ENCODE assay signal across 1 cellular context in the genomic region with DNA sequence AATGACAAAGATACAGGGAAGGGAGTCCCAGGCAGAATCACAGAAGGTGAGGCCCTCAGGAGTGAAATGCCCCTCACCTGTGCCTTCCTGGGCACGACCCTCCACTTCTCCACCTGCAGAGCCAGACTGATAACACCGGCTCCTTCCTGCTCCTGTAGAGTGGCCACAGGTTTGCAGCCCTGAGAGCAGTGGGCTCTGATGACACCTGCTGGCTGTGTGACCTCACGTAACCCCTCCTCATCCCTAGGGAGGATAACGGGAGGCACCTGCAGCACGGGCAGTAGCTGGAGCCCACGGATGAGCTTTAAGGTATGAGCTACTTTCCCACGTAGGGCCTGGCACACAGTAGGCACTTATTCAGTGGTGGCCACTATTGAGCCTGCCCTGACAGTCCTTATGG.
TF ChIP-seq lines count a peak whose summit lies in the region.

No MANE protein-coding gene starts in this region.

TF ChIP-seq in HCT116, 20 proteins besides CTCF, POLR2A, EP300 and RAD21:
- TF ChIP-seq JUND (IDR thresholded peaks at IDR 0.05) (no peak), SRF (IDR thresholded peaks at IDR 0.05; ENCODE audit: low read depth) (no peak), EZH2 (IDR thresholded peaks at IDR 0.05) (no peak), ZNF274 (IDR thresholded peaks at IDR 0.05; ENCODE audit: low read depth, low read length) (no peak), FOSL1 (IDR thresholded peaks at IDR 0.05; ENCODE audit: low read depth) (no peak), YY1 (IDR thresholded peaks at IDR 0.05; ENCODE audit: extremely low read depth, insufficient replicate concordance, low read depth, low read length) (no peak), TCF7L2 (IDR thresholded peaks at IDR 0.05; ENCODE audit: borderline replicate concordance, extremely low read depth, insufficient read depth, insufficient read length) (no peak), EZH2phosphoT487 (IDR thresholded peaks at IDR 0.05; ENCODE audit: borderline replicate concordance) (no peak), ZFX (IDR thresholded peaks at IDR 0.05) (no peak), ELF1 (IDR thresholded peaks at IDR 0.05; ENCODE audit: borderline replicate concordance, low read depth) (no peak), CEBPB (IDR thresholded peaks at IDR 0.05; ENCODE audit: low read depth) (no peak)
- TF ChIP-seq, protein P1, sequence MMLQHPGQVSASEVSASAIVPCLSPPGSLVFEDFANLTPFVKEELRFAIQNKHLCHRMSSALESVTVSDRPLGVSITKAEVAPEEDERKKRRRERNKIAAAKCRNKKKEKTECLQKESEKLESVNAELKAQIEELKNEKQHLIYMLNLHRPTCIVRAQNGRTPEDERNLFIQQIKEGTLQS (IDR thresholded peaks at IDR 0.05) = no peak
- TF ChIP-seq, protein P2, sequence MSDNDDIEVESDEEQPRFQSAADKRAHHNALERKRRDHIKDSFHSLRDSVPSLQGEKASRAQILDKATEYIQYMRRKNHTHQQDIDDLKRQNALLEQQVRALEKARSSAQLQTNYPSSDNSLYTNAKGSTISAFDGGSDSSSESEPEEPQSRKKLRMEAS (IDR thresholded peaks at IDR 0.05) = no peak
- TF ChIP-seq, protein P3, sequence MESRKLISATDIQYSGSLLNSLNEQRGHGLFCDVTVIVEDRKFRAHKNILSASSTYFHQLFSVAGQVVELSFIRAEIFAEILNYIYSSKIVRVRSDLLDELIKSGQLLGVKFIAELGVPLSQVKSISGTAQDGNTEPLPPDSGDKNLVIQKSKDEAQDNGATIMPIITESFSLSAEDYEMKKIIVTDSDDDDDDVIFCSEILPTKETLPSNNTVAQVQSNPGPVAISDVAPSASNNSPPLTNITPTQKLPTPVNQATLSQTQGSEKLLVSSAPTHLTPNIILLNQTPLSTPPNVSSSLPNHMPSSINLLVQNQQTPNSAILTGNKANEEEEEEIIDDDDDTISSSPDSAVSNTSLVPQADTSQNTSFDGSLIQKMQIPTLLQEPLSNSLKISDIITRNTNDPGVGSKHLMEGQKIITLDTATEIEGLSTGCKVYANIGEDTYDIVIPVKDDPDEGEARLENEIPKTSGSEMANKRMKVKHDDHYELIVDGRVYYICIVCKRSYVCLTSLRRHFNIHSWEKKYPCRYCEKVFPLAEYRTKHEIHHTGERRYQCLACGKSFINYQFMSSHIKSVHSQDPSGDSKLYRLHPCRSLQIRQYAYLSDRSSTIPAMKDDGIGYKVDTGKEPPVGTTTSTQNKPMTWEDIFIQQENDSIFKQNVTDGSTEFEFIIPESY (IDR thresholded peaks at IDR 0.05; ENCODE audit: extremely low read depth, insufficient replicate concordance, low read length) = no peak
- TF ChIP-seq, protein P4, sequence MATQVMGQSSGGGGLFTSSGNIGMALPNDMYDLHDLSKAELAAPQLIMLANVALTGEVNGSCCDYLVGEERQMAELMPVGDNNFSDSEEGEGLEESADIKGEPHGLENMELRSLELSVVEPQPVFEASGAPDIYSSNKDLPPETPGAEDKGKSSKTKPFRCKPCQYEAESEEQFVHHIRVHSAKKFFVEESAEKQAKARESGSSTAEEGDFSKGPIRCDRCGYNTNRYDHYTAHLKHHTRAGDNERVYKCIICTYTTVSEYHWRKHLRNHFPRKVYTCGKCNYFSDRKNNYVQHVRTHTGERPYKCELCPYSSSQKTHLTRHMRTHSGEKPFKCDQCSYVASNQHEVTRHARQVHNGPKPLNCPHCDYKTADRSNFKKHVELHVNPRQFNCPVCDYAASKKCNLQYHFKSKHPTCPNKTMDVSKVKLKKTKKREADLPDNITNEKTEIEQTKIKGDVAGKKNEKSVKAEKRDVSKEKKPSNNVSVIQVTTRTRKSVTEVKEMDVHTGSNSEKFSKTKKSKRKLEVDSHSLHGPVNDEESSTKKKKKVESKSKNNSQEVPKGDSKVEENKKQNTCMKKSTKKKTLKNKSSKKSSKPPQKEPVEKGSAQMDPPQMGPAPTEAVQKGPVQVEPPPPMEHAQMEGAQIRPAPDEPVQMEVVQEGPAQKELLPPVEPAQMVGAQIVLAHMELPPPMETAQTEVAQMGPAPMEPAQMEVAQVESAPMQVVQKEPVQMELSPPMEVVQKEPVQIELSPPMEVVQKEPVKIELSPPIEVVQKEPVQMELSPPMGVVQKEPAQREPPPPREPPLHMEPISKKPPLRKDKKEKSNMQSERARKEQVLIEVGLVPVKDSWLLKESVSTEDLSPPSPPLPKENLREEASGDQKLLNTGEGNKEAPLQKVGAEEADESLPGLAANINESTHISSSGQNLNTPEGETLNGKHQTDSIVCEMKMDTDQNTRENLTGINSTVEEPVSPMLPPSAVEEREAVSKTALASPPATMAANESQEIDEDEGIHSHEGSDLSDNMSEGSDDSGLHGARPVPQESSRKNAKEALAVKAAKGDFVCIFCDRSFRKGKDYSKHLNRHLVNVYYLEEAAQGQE (IDR thresholded peaks at IDR 0.05; ENCODE audit: low read depth) = no peak
